In genomic region chr22:35872451-35872850, GRCh38 we compare ENCODE assay signal across 13 cellular contexts.
DNase-seq lines count a peak whose midpoint lies in the region; ATAC-seq and TF ChIP-seq lines count a peak whose summit lies in the region.
"Had no signal": no experiment of that assay in that cellular context is flagged by ENCODE, and none has a peak within 500 bp of the region (broad histone marks: within the 10 kb centered on the region; RNA-seq: fewer than 3 reads in every experiment).

No MANE protein-coding gene starts in this region.

- TF ChIP-seq POLR2A in gastroesophageal sphincter (IDR thresholded peaks at IDR 0.05): no peak
- TF ChIP-seq POLR2A in heart left ventricle (IDR thresholded peaks at IDR 0.05): no peak
- TF ChIP-seq POLR2A in sigmoid colon (IDR thresholded peaks at IDR 0.05): no peak

- DNase-seq in heart left ventricle: peak; percentile 67 to 83 (median 72)
- no peak for DNase-seq in right atrium auricular region (ENCODE audit: low spot score)
- DNase-seq in sigmoid colon: peak; percentile 76
- no peak for DNase-seq in mucosa of descending colon
- DNase-seq: 8988T; CD4-positive, CD25-positive, alpha-beta regulatory T cell; DMS53 had no signal

- H3K36me3 ChIP-seq in gastroesophageal sphincter (no peaks in the 10 kb centered on the region), heart left ventricle (no peaks in the 10 kb centered on the region), right atrium auricular region (no peaks in the 10 kb centered on the region), sigmoid colon (no peaks in the 10 kb centered on the region), mucosa of descending colon (ENCODE audit: low read depth) (no peaks in the 10 kb centered on the region)
- H3K36me3 ChIP-seq: BLaER1 treated with 17β-estradiol and CSF1 and Interleukin-3, amounts not matched to agents 10 nM and 100 nM; HAP-1 had no signal

- no peaks in the 10 kb centered on the region for H3K27me3 ChIP-seq in gastroesophageal sphincter
- H3K27me3 ChIP-seq in heart left ventricle: no peaks in the 10 kb centered on the region
- H3K27me3 ChIP-seq in right atrium auricular region: no peaks in the 10 kb centered on the region
- H3K27me3 ChIP-seq in sigmoid colon: no peaks in the 10 kb centered on the region
- H3K27me3 ChIP-seq: BLaER1 treated with 17β-estradiol and CSF1 and Interleukin-3, amounts not matched to agents 10 nM and 100 nM had no signal

- 81% methylated on average over 7 of the region's 13 CpGs; no CpG with 5 or more reads in 1 of the 2 donors for WGBS in gastroesophageal sphincter (ENCODE audit: low coverage in 1 of 2), 2 donors
- 38 to 64% (median 57%) methylated on average over 13 of the region's 13 CpGs for WGBS in heart left ventricle, 4 donors
- WGBS in sigmoid colon, 2 donors: 91% methylated on average over 13 of the region's 13 CpGs

- H3K4me1 ChIP-seq in gastroesophageal sphincter (peaks cover 12 to 69% (median 19%) of the 10 kb centered on the region in 3 donors), heart left ventricle (peaks cover 0 to 71% (median 41%) of the 10 kb centered on the region in 12 donors), right atrium auricular region (peaks cover 0 to 58% of the 10 kb centered on the region in 2 donors), sigmoid colon (peaks cover 0 to 65% (median 50%) of the 10 kb centered on the region in 4 donors), mucosa of descending colon (ENCODE audit: low read depth) (no peaks in the 10 kb centered on the region)
- H3K4me1 ChIP-seq: HAP-1 had no signal

- H3K27ac ChIP-seq in gastroesophageal sphincter: peak overlapping the region in 2 of 4 donors; percentile 23 to 48
- peak overlapping the region in 8 of 12 donors; percentile 6 to 73 (median 36) for H3K27ac ChIP-seq in heart left ventricle
- peak overlapping the region; percentile 47 to 48 for H3K27ac ChIP-seq in right atrium auricular region
- H3K27ac ChIP-seq in sigmoid colon: peak overlapping the region in 1 of 4 donors; percentile 72
- H3K27ac ChIP-seq: BLaER1 treated with 17β-estradiol and CSF1 and Interleukin-3, amounts not matched to agents 10 nM and 100 nM had no signal

- TF ChIP-seq EP300 in gastroesophageal sphincter (IDR thresholded peaks at IDR 0.05) (no peak), sigmoid colon (IDR thresholded peaks at IDR 0.05) (no peak)

- H3K9me3 ChIP-seq in gastroesophageal sphincter (no peaks in the 10 kb centered on the region), heart left ventricle (peaks cover 0 to 9% (median 0%) of the 10 kb centered on the region in 12 donors), right atrium auricular region (no peaks in the 10 kb centered on the region), sigmoid colon (no peaks in the 10 kb centered on the region), mucosa of descending colon (no peaks in the 10 kb centered on the region)
- H3K9me3 ChIP-seq: HAP-1 had no signal

- H3K4me3 ChIP-seq in gastroesophageal sphincter (no peak overlapping the region), heart left ventricle (no peak overlapping the region), right atrium auricular region (no peak overlapping the region), sigmoid colon (no peak overlapping the region), mucosa of descending colon (no peak overlapping the region)
- H3K4me3 ChIP-seq: BLaER1 treated with 17β-estradiol and CSF1 and Interleukin-3, amounts not matched to agents 10 nM and 100 nM; HAP-1 had no signal

- ATAC-seq in gastroesophageal sphincter: peak; percentile 77
- peak; percentile 78 to 95 (median 92) for ATAC-seq in heart left ventricle
- ATAC-seq in GM18517 (IDR thresholded peaks at IDR 0.05; ENCODE audit: unreplicated experiment): no peak
- no peak for ATAC-seq in mucosa of descending colon
- ATAC-seq in HG02588 (IDR thresholded peaks at IDR 0.05; ENCODE audit: unreplicated experiment): no peak
- ATAC-seq: HepG2 had no signal

- intact Hi-C loops in heart left ventricle (cut with DNase I): no loop called here
- intact Hi-C loops in sigmoid colon (cut with DNase I): no loop called here
- intact Hi-C loops in mucosa of descending colon (cut with DNase I, micrococcal nuclease): no loop called here

- TF ChIP-seq CTCF in gastroesophageal sphincter (IDR thresholded peaks at IDR 0.05): no peak
- no peak for TF ChIP-seq CTCF in heart left ventricle (IDR thresholded peaks at IDR 0.05)
- no peak for TF ChIP-seq CTCF in right atrium auricular region (IDR thresholded peaks at IDR 0.05)
- TF ChIP-seq CTCF in sigmoid colon (IDR thresholded peaks at IDR 0.05): no peak
- no peak for TF ChIP-seq CTCF in mucosa of descending colon (IDR thresholded peaks at IDR 0.05)

Comparison
In these comparisons a context has a peak if more than half of its experiments do, and no peak if none do; other contexts are left out.
1. DNase-seq: peak in heart left ventricle (5 of 5) and sigmoid colon (single experiment); none in right atrium auricular region (single experiment) and mucosa of descending colon (0 of 3).
2. ATAC-seq: peak in gastroesophageal sphincter (single experiment) and heart left ventricle (4 of 4); none in GM18517 (single experiment), mucosa of descending colon (single experiment) and HG02588 (single experiment).